In the genomic region with DNA sequence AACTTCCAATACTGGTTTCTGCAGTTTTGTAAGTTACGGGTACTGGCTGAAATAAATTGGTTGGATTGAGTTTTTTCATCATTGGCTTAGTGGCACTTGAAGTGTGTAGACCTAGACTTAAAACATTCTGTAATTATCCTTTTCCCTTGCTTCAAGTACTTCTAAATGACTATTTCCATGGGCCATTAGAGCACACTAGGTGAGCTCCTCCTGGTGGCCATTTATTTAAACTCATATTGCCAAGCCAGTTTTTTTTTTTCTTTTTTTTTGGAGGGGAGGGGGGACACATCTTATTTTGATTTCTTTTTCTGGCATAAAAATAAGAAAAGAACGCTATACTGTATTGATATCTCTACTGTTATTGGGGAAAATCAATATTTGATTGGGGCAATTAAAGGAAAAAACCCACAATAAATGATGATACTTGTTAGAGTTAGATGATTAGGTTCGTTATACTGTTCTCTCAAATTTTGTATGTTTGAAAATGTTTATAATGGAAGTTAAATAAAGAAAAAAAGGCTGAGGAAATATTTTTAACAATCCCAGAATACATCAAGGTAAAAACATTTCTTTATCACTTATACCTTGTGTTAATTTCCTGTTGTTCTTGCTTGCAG, we compare ENCODE assay signal across 1 cellular context.
A peak's percentile ranks its signal among the peaks of the same experiment; 100 is the strongest.
TF ChIP-seq lines count a peak whose summit lies in the region.

No MANE protein-coding gene starts in this region.

TF ChIP-seq in GM12878, 131 proteins besides CTCF, POLR2A, EP300 and RAD21 (continued from another document):
- TF ChIP-seq, protein P1, sequence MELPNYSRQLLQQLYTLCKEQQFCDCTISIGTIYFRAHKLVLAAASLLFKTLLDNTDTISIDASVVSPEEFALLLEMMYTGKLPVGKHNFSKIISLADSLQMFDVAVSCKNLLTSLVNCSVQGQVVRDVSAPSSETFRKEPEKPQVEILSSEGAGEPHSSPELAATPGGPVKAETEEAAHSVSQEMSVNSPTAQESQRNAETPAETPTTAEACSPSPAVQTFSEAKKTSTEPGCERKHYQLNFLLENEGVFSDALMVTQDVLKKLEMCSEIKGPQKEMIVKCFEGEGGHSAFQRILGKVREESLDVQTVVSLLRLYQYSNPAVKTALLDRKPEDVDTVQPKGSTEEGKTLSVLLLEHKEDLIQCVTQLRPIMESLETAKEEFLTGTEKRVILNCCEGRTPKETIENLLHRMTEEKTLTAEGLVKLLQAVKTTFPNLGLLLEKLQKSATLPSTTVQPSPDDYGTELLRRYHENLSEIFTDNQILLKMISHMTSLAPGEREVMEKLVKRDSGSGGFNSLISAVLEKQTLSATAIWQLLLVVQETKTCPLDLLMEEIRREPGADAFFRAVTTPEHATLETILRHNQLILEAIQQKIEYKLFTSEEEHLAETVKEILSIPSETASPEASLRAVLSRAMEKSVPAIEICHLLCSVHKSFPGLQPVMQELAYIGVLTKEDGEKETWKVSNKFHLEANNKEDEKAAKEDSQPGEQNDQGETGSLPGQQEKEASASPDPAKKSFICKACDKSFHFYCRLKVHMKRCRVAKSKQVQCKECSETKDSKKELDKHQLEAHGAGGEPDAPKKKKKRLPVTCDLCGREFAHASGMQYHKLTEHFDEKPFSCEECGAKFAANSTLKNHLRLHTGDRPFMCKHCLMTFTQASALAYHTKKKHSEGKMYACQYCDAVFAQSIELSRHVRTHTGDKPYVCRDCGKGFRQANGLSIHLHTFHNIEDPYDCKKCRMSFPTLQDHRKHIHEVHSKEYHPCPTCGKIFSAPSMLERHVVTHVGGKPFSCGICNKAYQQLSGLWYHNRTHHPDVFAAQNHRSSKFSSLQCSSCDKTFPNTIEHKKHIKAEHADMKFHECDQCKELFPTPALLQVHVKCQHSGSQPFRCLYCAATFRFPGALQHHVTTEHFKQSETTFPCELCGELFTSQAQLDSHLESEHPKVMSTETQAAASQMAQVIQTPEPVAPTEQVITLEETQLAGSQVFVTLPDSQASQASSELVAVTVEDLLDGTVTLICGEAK (IDR thresholded peaks at IDR 0.05; ENCODE audit: borderline replicate concordance) = no peak
- TF ChIP-seq SREBF2 (IDR thresholded peaks at IDR 0.05; ENCODE audit: low read length) = no peak
- TF ChIP-seq POLR2AphosphoS5 (IDR thresholded peaks at IDR 0.05; ENCODE audit: low read length) = no peak
- no peak for TF ChIP-seq SMARCA5 (IDR thresholded peaks at IDR 0.05)
- no peak for TF ChIP-seq LARP7 (IDR thresholded peaks at IDR 0.05)
- no peak for TF ChIP-seq RB1 (IDR thresholded peaks at IDR 0.05; ENCODE audit: borderline replicate concordance)
- no peak for TF ChIP-seq NFXL1 (IDR thresholded peaks at IDR 0.05; ENCODE audit: borderline replicate concordance)
- no peak for TF ChIP-seq PRDM15 (CRISPR knock-in tag; IDR thresholded peaks at IDR 0.05)
- TF ChIP-seq TCF3 (IDR thresholded peaks at IDR 0.05; ENCODE audit: borderline replicate concordance, insufficient read depth, low read depth, low read length) = no peak
- TF ChIP-seq ZNF687 (IDR thresholded peaks at IDR 0.05) = no peak
- no peak for TF ChIP-seq CHD1 (IDR thresholded peaks at IDR 0.05; ENCODE audit: low read depth, low read length)
- no peak for TF ChIP-seq MAX (IDR thresholded peaks at IDR 0.05; ENCODE audit: low read depth, low read length)
- TF ChIP-seq YY1 (IDR thresholded peaks at IDR 0.05; ENCODE audit: low read depth, low read length) = 0 out of 2 replicates have a peak, but pooled peaks have one; percentile 29
- TF ChIP-seq, protein P2, sequence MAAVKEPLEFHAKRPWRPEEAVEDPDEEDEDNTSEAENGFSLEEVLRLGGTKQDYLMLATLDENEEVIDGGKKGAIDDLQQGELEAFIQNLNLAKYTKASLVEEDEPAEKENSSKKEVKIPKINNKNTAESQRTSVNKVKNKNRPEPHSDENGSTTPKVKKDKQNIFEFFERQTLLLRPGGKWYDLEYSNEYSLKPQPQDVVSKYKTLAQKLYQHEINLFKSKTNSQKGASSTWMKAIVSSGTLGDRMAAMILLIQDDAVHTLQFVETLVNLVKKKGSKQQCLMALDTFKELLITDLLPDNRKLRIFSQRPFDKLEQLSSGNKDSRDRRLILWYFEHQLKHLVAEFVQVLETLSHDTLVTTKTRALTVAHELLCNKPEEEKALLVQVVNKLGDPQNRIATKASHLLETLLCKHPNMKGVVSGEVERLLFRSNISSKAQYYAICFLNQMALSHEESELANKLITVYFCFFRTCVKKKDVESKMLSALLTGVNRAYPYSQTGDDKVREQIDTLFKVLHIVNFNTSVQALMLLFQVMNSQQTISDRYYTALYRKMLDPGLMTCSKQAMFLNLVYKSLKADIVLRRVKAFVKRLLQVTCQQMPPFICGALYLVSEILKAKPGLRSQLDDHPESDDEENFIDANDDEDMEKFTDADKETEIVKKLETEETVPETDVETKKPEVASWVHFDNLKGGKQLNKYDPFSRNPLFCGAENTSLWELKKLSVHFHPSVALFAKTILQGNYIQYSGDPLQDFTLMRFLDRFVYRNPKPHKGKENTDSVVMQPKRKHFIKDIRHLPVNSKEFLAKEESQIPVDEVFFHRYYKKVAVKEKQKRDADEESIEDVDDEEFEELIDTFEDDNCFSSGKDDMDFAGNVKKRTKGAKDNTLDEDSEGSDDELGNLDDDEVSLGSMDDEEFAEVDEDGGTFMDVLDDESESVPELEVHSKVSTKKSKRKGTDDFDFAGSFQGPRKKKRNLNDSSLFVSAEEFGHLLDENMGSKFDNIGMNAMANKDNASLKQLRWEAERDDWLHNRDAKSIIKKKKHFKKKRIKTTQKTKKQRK (IDR thresholded peaks at IDR 0.05; ENCODE audit: low read depth, low read length) = no peak
- peak; percentile 72; the same call in 1 of the 2 replicates for TF ChIP-seq SMC3 (IDR thresholded peaks at IDR 0.05; ENCODE audit: borderline replicate concordance, low read length)
- TF ChIP-seq PML (IDR thresholded peaks at IDR 0.05; ENCODE audit: low read length) = no peak
- no peak for TF ChIP-seq ETV6 (conservative IDR thresholded peaks at IDR 0.05 in 1 of 2, IDR thresholded peaks at IDR 0.05 in 1 of 2; ENCODE audit: borderline replicate concordance in 1 of 2, low read depth in 1 of 2)
